30 cellular contexts compared by ENCODE assay signal in genomic region chr11:34168642-34169051, GRCh38.
DNase-seq lines count a peak whose midpoint lies in the region; ATAC-seq and TF ChIP-seq lines count a peak whose summit lies in the region.
"Had no signal": no experiment of that assay in that cellular context is flagged by ENCODE, and none has a peak within 500 bp of the region (broad histone marks: within the 10 kb centered on the region; RNA-seq: fewer than 3 reads in every experiment).

No MANE protein-coding gene starts in this region.

- peaks cover 7% of the 10 kb centered on the region for H3K27me3 Mint-ChIP-seq in nephron (ENCODE audit: low read depth)
- H3K27me3 Mint-ChIP-seq in CD8-positive, alpha-beta T cell (ENCODE audit: low read depth), result peaks cover 4% of the 10 kb centered on the region

- intact Hi-C loops in CD8-positive, alpha-beta T cell (cut with DNase I, micrococcal nuclease), result no loop called here

- CTCF ChIA-PET in CD8-positive, alpha-beta T cell (lab: Charles Lee), result interaction anchor here (0.5 to 1.8 kb wide), 4 partner anchors 27 to 189 kb away, joined by 3 to 6 read pairs (median 4); partner anchors contain the start of gene ABTB2

- H3K4me3 Mint-ChIP-seq in nephron, result no peak overlapping the region
- no peak overlapping the region for H3K4me3 Mint-ChIP-seq in CD8-positive, alpha-beta T cell
- H3K4me3 Mint-ChIP-seq: CD8-positive, alpha-beta memory T cell; stimulated activated naive CD8-positive, alpha-beta T cell treated with anti-CD3 and anti-CD28 coated beads, Interleukin-15, amount 100 ng/mL, for 72 hours had no signal

- no peaks in the 10 kb centered on the region for H3K36me3 ChIP-seq in CD8-positive, alpha-beta T cell (ENCODE audit: insufficient read depth, low read length)
- H3K36me3 ChIP-seq: lower lobe of right lung, SJCRH30 had no signal

- H3K27me3 ChIP-seq in CD8-positive, alpha-beta T cell (ENCODE audit: insufficient read depth, low read length), result no peaks in the 10 kb centered on the region
- H3K27me3 ChIP-seq: right atrium auricular region, SJCRH30 had no signal

- peak overlapping the region in 2 of 3 experiments; percentile 4 to 5 for H3K27ac Mint-ChIP-seq in nephron
- no peak overlapping the region for H3K27ac Mint-ChIP-seq in CD8-positive, alpha-beta T cell
- H3K27ac Mint-ChIP-seq: activated T-helper 2 cell treated with anti-CD3 and anti-CD28 coated beads, Interferon-gamma antibody, Interleukin-2, Interleukin-4, amounts not matched to agents 10 μg/mL and 5 μg/mL and 100 μg/mL, durations not matched to agents 14 hours and 24 hours and 36 hours; CD8-positive, alpha-beta memory T cell had no signal

- peaks cover 17% of the 10 kb centered on the region for H3K4me1 Mint-ChIP-seq in nephron
- peaks cover under 1% of the 10 kb centered on the region for H3K4me1 Mint-ChIP-seq in CD8-positive, alpha-beta T cell (ENCODE audit: low read depth)
- H3K4me1 Mint-ChIP-seq: stimulated activated naive CD8-positive, alpha-beta T cell treated with anti-CD3 and anti-CD28 coated beads, Interleukin-15, amount 100 ng/mL, for 72 hours had no signal

- POLR2A ChIA-PET in CD8-positive, alpha-beta T cell (lab: Charles Lee), result no interaction called here

- ATAC-seq in CD8-positive, alpha-beta T cell, result no peak
- no peak for ATAC-seq in GM19395 (IDR thresholded peaks at IDR 0.05; ENCODE audit: unreplicated experiment)
- ATAC-seq: A549; heart right ventricle; lower lobe of right lung; mucosa of descending colon; stimulated activated naive CD8-positive, alpha-beta T cell treated with anti-CD3 and anti-CD28 coated beads, Interleukin-15, amount 100 ng/mL, for 72 hours had no signal

- TF ChIP-seq CTCF in fibroblast of villous mesenchyme (IDR thresholded peaks at IDR 0.05; ENCODE audit: insufficient read depth, low read depth, low read length) (no peak), nephron (IDR thresholded peaks at IDR 0.05; ENCODE audit: unreplicated experiment in 3 of 3) (no peak)
- no peak for TF ChIP-seq CTCF in CD8-positive, alpha-beta T cell (IDR thresholded peaks at IDR 0.05)

- DNase-seq in A172 (ENCODE audit: low spot score) (peak; percentile 20), NCI-H774 (lab: John Stamatoyannopoulos, UW) (peak; percentile 5), fibroblast of villous mesenchyme (ENCODE audit: low read depth) (peak; percentile 78), NCI-H748 (lab: John Stamatoyannopoulos, UW; ENCODE audit: unreplicated experiment) (no peak), germinal center (ENCODE audit: low spot score) (no peak)
- DNase-seq in CD8-positive, alpha-beta T cell, result no peak
- DNase-seq: activated CD4-positive, alpha-beta T cell treated with anti-CD3 and anti-CD28 coated beads for 48 hours; activated naive CD4-positive, alpha-beta T cell treated with anti-CD3 and anti-CD28 coated beads, Interleukin-2, amount 50 U/mL, for 16 hours; activated T-cell treated with anti-CD3 and anti-CD28 coated beads for 4 hours; amygdala; CD8-positive, alpha-beta memory T cell; DMS53; heart right ventricle; lower lobe of right lung; mucosa of descending colon; NCI-H1092; NCI-H1694; NCI-H446; RPMI8226; SJCRH30; spleen; stimulated activated naive CD8-positive, alpha-beta T cell treated with anti-CD3 and anti-CD28 coated beads, Interleukin-15, amount 100 ng/mL, for 72 hours; SW 1271; T-helper 9 cell had no signal

- H3K9me3 ChIP-seq in CD8-positive, alpha-beta T cell (ENCODE audit: low read length), result no peaks in the 10 kb centered on the region
- H3K9me3 ChIP-seq: A549, heart right ventricle, lower lobe of right lung, mucosa of descending colon, right atrium auricular region, SJCRH30, spleen had no signal

- no peaks in the 10 kb centered on the region for H3K9me3 Mint-ChIP-seq in nephron
- no peaks in the 10 kb centered on the region for H3K9me3 Mint-ChIP-seq in CD8-positive, alpha-beta T cell
- H3K9me3 Mint-ChIP-seq: activated T-helper 2 cell treated with anti-CD3 and anti-CD28 coated beads, Interferon-gamma antibody, Interleukin-2, Interleukin-4, amounts not matched to agents 10 μg/mL and 5 μg/mL and 100 μg/mL, durations not matched to agents 14 hours and 24 hours and 36 hours; CD8-positive, alpha-beta memory T cell; stimulated activated naive CD8-positive, alpha-beta T cell treated with anti-CD3 and anti-CD28 coated beads, Interleukin-15, amount 100 ng/mL, for 72 hours had no signal

- H3K36me3 Mint-ChIP-seq in nephron (ENCODE audit: low read depth), result peaks cover 18% of the 10 kb centered on the region
- no peaks in the 10 kb centered on the region for H3K36me3 Mint-ChIP-seq in CD8-positive, alpha-beta T cell
- H3K36me3 Mint-ChIP-seq: CD8-positive, alpha-beta memory T cell had no signal

- H3K4me1 ChIP-seq in CD8-positive, alpha-beta T cell (ENCODE audit: insufficient read depth, low read length), result no peaks in the 10 kb centered on the region
- H3K4me1 ChIP-seq: A549, parathyroid adenoma, SJCRH30 had no signal

- no peak overlapping the region for H3K27ac ChIP-seq in CD8-positive, alpha-beta T cell (ENCODE audit: low read depth, low read length)
- H3K27ac ChIP-seq: A549, heart right ventricle, lower lobe of right lung, parathyroid adenoma, right atrium auricular region, SJCRH30, spleen had no signal

- H3K4me3 ChIP-seq in fibroblast of villous mesenchyme (ENCODE audit: low read depth, low read length), result no peak overlapping the region
- H3K4me3 ChIP-seq in CD8-positive, alpha-beta T cell (ENCODE audit: low read depth, low read length), result no peak overlapping the region
- H3K4me3 ChIP-seq: A549, heart right ventricle, lower lobe of right lung, mucosa of descending colon, right atrium auricular region, SJCRH30, spleen had no signal

Comparison
In these comparisons a context has a peak if more than half of its experiments do, and no peak if none do; other contexts are left out.
1. DNase-seq: peak in A172 (single experiment), NCI-H774 (single experiment) and fibroblast of villous mesenchyme (single experiment); none in CD8-positive, alpha-beta T cell (0 of 7), NCI-H748 (single experiment) and germinal center (single experiment).